In genomic region chr7:3210531-3210930, GRCh38 we compare ENCODE assay signal across 2 cellular contexts.
TF ChIP-seq lines count a peak whose summit lies in the region.

No MANE protein-coding gene starts in this region.

TF ChIP-seq in A549, 52 proteins besides CTCF, POLR2A, EP300 and RAD21 (continued from another document):
- no peak for TF ChIP-seq MAZ (IDR thresholded peaks at IDR 0.05; ENCODE audit: borderline replicate concordance, low read depth, low read length)
- TF ChIP-seq HMGXB4 (CRISPR knock-in tag; IDR thresholded peaks at IDR 0.05; ENCODE audit: borderline replicate concordance), result no peak

TF ChIP-seq in K562, 482 proteins besides CTCF, POLR2A, EP300 and RAD21 (continued from another document):
- TF ChIP-seq CHAMP1 (IDR thresholded peaks at IDR 0.05) (no peak), ZNF253 (CRISPR knock-in tag; conservative IDR thresholded peaks at IDR 0.05) (no peak), TSC22D4 (tag; IDR thresholded peaks at IDR 0.05) (no peak), CEBPB (tag; IDR thresholded peaks at IDR 0.05) (no peak), PTRF (tag; IDR thresholded peaks at IDR 0.05) (no peak), NEUROD1 (IDR thresholded peaks at IDR 0.05; ENCODE audit: borderline replicate concordance, low read depth, low read length, partially characterized antibody) (no peak), TCFL5 (CRISPR knock-in tag; conservative IDR thresholded peaks at IDR 0.05) (no peak), CHD1 (IDR thresholded peaks at IDR 0.05; ENCODE audit: low read length) (no peak), TFE3 (CRISPR knock-in tag; IDR thresholded peaks at IDR 0.05) (no peak)
